Comparison of ENCODE assay signal across 8 cellular contexts in the genomic region with DNA sequence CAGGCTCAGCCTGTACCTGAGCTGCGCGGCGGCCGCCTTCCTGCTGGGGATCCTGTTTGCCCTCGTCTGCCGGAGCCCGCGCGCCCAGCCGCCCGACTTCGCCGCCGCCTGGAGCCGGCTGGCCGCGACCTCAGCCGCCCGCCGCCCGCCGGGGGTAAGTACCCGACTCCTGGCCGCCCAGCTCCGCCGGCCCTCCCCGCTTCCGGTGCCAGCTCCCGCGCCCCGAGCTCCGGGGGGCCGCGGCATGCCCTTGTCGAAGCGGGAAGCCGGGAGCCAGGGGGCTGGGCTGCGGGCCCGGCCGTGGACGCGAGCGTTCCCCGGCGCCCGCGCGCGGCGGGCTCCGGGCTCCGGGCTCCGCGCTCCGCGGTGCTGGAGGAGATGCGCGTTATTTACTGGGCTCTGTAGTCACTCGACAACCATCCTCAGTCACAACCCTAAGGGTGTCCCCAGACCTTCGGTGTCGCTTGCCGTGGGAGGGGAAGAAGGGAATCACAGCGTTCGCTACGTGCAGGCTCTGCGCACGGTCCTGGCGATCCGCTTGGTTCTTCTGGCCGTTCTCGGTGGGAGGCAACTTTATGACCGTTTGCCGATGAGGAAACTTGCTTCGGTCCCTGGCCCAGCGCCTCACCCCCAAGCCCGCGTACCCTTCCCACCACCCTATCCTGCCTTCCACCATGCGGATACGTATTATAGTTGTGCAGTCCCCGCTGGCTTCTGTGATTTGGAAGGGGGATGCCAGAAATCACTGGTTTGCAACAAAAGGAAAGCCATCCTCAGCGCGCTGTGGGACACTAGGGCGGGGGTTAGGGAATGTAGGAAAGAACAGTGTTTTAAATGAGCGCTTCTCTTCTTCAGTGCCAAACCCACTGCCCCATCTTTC.
A peak's percentile ranks its signal among the peaks of the same experiment; 100 is the strongest.
DNase-seq lines count a peak whose midpoint lies in the region; ATAC-seq and TF ChIP-seq lines count a peak whose summit lies in the region.

No MANE protein-coding gene starts in this region.

- H3K9ac ChIP-seq in rectal smooth muscle tissue (ENCODE audit: low read length) = peak overlapping the region; percentile 74

- H3K4me1 ChIP-seq in rectal smooth muscle tissue (ENCODE audit: control insufficient read depth, insufficient read depth, low read length) = peaks cover 3% of the 10 kb centered on the region

- H3K27ac ChIP-seq in rectal smooth muscle tissue (ENCODE audit: low read depth, low read length) = peak overlapping the region; percentile 81

- H3K27me3 ChIP-seq in rectal smooth muscle tissue (ENCODE audit: control insufficient read depth, insufficient read depth, low read length) = no peaks in the 10 kb centered on the region

- DNase-seq in ACHN = peak; percentile 48
- DNase-seq in astrocyte of the hippocampus (ENCODE audit: low read depth, low spot score) = peak; percentile 75
- DNase-seq in hepatic stellate cell (ENCODE audit: low spot score) = peak; percentile 49
- DNase-seq in SKM-1 treated with dmso at 0.1 percent for 144 hours (lab: John Stamatoyannopoulos, UW; ENCODE audit: unreplicated experiment) = no peak

- in situ Hi-C loops in ACHN (cut with HindIII; ENCODE audit: low pct_ligation_motif_present, low pct_unique_long_range_greater_than_20kb, low sequenced_read_pairs) = no loop called here

- peak overlapping the region; percentile 98 for H3K4me3 ChIP-seq in rectal smooth muscle tissue (ENCODE audit: low read length)

- no peaks in the 10 kb centered on the region for H3K36me3 ChIP-seq in rectal smooth muscle tissue (ENCODE audit: control insufficient read depth, insufficient read depth, low read length)

- peak; percentile 12 for ATAC-seq in GM18867 (IDR thresholded peaks at IDR 0.05; ENCODE audit: unreplicated experiment)
- ATAC-seq in HG03097 (IDR thresholded peaks at IDR 0.05; ENCODE audit: low FRiP score, unreplicated experiment) = peak; percentile 12
- ATAC-seq in SK-N-SH treated with all-trans-retinoic acid at 6 μM for 48 hours = peak; percentile 63

TF ChIP-seq in SK-N-SH treated with all-trans-retinoic acid at 6 μM for 48 hours, 23 proteins besides CTCF, POLR2A, EP300 and RAD21:
- no peak for TF ChIP-seq BACH2 (CRISPR knock-in tag; IDR thresholded peaks at IDR 0.05; ENCODE audit: borderline replicate concordance)
- TF ChIP-seq GLIS3 (CRISPR knock-in tag; IDR thresholded peaks at IDR 0.05) = no peak
- TF ChIP-seq ZNF565 (CRISPR knock-in tag; conservative IDR thresholded peaks at IDR 0.05; ENCODE audit: low read depth) = no peak
- no peak for TF ChIP-seq ARNTL (CRISPR knock-in tag; IDR thresholded peaks at IDR 0.05; ENCODE audit: borderline replicate concordance, low read depth)
- TF ChIP-seq PATZ1 (CRISPR knock-in tag; IDR thresholded peaks at IDR 0.05; ENCODE audit: borderline replicate concordance) = no peak
- TF ChIP-seq ZFP30 (CRISPR knock-in tag; IDR thresholded peaks at IDR 0.05) = no peak
- 0 out of 2 replicates have a peak, but pooled peaks have one; percentile 28 for TF ChIP-seq ZNF70 (CRISPR knock-in tag; IDR thresholded peaks at IDR 0.05)
- no peak for TF ChIP-seq SNAI2 (CRISPR knock-in tag; IDR thresholded peaks at IDR 0.05)

Comparison
In these comparisons a context has a peak if more than half of its experiments do, and no peak if none do; other contexts are left out.
1. ATAC-seq: peak in every context shown above with its lines; median percentile 63 in SK-N-SH treated with all-trans-retinoic acid at 6 μM for 48 hours; 12 in GM18867; 12 in HG03097.